In the genomic region with DNA sequence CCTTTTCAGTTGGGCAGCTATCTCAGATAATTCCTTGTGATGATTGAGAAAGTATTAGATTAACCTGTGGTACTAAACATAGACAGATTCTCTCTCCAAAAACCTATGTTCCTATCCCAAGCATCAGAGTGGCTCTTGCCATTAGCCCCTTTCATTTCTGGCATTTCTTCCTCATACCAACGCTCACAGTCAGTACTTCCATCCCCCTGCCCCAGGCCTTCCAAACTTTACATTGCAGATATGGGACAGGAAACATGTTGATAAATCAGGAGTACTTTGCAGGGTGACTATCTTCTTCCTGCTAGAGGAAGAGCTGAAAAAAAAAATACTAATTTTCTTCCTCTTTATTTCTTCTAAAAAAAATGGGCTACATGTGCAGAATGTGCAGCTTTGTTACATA, we compare ENCODE assay signal across 26 cellular contexts.
"Had no signal": no experiment of that assay in that cellular context is flagged by ENCODE, and none has a peak within 500 bp of the region (broad histone marks: within the 10 kb centered on the region; RNA-seq: fewer than 3 reads in every experiment).

No MANE protein-coding gene starts in this region.

- H3K27me3 Mint-ChIP-seq: dendritic cell treated with granulocyte-macrophage colony-stimulating factor and Interleukin-4, amounts not matched to agents 40 ng/mL and 50 ng/mL, for 4 days; naive B cell; natural killer cell treated with Interleukin-12 subunit alpha and Interleukin-12 subunit beta and Interleukin-15 and Interleukin-18, amount 100 ng/mL, for 72 hours; progenitor cell of endocrine pancreas; stimulated activated naive CD8-positive, alpha-beta T cell treated with anti-CD3 and anti-CD28 coated beads, Interleukin-15, amount 100 ng/mL, for 72 hours had no signal

- H3K36me3 Mint-ChIP-seq: mesothelial cell of epicardium; naive B cell; natural killer cell treated with Interleukin-12 subunit alpha and Interleukin-12 subunit beta and Interleukin-15 and Interleukin-18, amount 100 ng/mL, for 72 hours had no signal

- DNase-seq: colonic mucosa; effector CD8-positive, alpha-beta T cell; endodermal cell; glutamatergic neuron; heart right ventricle; hippocampal formation; islet precursor cell; mesenchymal stem cell; mucosa of descending colon; naive B cell; stimulated activated CD4-positive, alpha-beta T cell treated with anti-CD3 and anti-CD28 coated beads, Interleukin-12 subunit alpha, Interleukin-12 subunit beta, amount 100 ng/mL, for 4 hours; stimulated activated CD4-positive, alpha-beta T cell treated with anti-CD3 and anti-CD28 coated beads, Interleukin-1b, Interleukin-23, amount 100 ng/mL, for 48 hours; stimulated activated CD4-positive, alpha-beta T cell treated with anti-CD3 and anti-CD28 coated beads, Interleukin-4, amount 100 ng/mL, for 1 hour; stimulated activated CD8-positive, alpha-beta memory T cell treated with anti-CD3 and anti-CD28 coated beads, Interleukin-4, amount 100 ng/mL, for 48 hours; stimulated activated naive CD4-positive, alpha-beta T cell; stimulated activated naive CD8-positive, alpha-beta T cell treated with anti-CD3 and anti-CD28 coated beads, Interleukin-15, amount 100 ng/mL, for 72 hours; transverse colon had no signal

- H3K27ac Mint-ChIP-seq: dendritic cell treated with granulocyte-macrophage colony-stimulating factor and Interleukin-4, amounts not matched to agents 40 ng/mL and 50 ng/mL, for 4 days; endodermal cell; mesothelial cell of epicardium; naive B cell; natural killer cell treated with Interleukin-12 subunit alpha and Interleukin-12 subunit beta and Interleukin-15 and Interleukin-18, amount 100 ng/mL, for 72 hours; progenitor cell of endocrine pancreas; stimulated activated naive CD8-positive, alpha-beta T cell treated with anti-CD3 and anti-CD28 coated beads, Interleukin-15, amount 100 ng/mL, for 72 hours had no signal

- ATAC-seq: foreskin keratinocyte; gastroesophageal sphincter; heart right ventricle; left lobe of liver; mucosa of descending colon; natural killer cell treated with Interleukin-12 subunit alpha and Interleukin-12 subunit beta and Interleukin-15 and Interleukin-18, amount 100 ng/mL, for 72 hours; sciatic nerve; stimulated activated naive CD8-positive, alpha-beta T cell treated with anti-CD3 and anti-CD28 coated beads, Interleukin-15, amount 100 ng/mL, for 72 hours had no signal

- H3K4me1 Mint-ChIP-seq: endodermal cell; mesothelial cell of epicardium; naive B cell; neural crest cell; stimulated activated naive CD8-positive, alpha-beta T cell treated with anti-CD3 and anti-CD28 coated beads, Interleukin-15, amount 100 ng/mL, for 72 hours had no signal

- H3K4me3 Mint-ChIP-seq: dendritic cell treated with granulocyte-macrophage colony-stimulating factor and Interleukin-4, amounts not matched to agents 40 ng/mL and 50 ng/mL, for 4 days; endodermal cell; mesothelial cell of epicardium; naive B cell; natural killer cell treated with Interleukin-12 subunit alpha and Interleukin-12 subunit beta and Interleukin-15 and Interleukin-18, amount 100 ng/mL, for 72 hours; neural crest cell; stimulated activated naive CD8-positive, alpha-beta T cell treated with anti-CD3 and anti-CD28 coated beads, Interleukin-15, amount 100 ng/mL, for 72 hours had no signal
